Comparison of ENCODE assay signal across 15 cellular contexts in genomic region chr2:97688062-97688827, GRCh38. TPM values are rescaled to one million over a fixed set of nuclear protein-coding genes. Genes with fewer than 3 reads are reported as not detected.
DNase-seq lines count a peak whose midpoint lies in the region; ATAC-seq lines count a peak whose summit lies in the region.
"Had no signal": no experiment of that assay in that cellular context is flagged by ENCODE, and none has a peak within 500 bp of the region (broad histone marks: within the 10 kb centered on the region; RNA-seq: fewer than 3 reads in every experiment).

No MANE protein-coding gene starts in this region.

- no peak overlapping the region for H3K18ac ChIP-seq in trophoblast cell (ENCODE audit: low read length)

- no peaks in the 10 kb centered on the region for H3K79me2 ChIP-seq in trophoblast cell (ENCODE audit: control insufficient read depth, insufficient read depth, low read length, poor library complexity)

- H3K79me1 ChIP-seq in trophoblast cell (ENCODE audit: low read length) = no peaks in the 10 kb centered on the region

- intact Hi-C loops in activated T-helper 2 cell treated with anti-CD3 and anti-CD28 coated beads, Interferon-gamma antibody, Interleukin-2, Interleukin-4, amounts not matched to agents 10 μg/mL and 5 μg/mL and 100 μg/mL, durations not matched to agents 14 hours and 24 hours and 36 hours (cut with micrococcal nuclease) = loop anchor here (1.0 kb wide), 1 partner anchor 14 kb away; no protein-coding TSS in a partner anchor
- intact Hi-C loops in left cardiac atrium (cut with DNase I) = no loop called here

- H3K23ac ChIP-seq in trophoblast cell (ENCODE audit: low read length) = no peak overlapping the region

- H2BK12ac ChIP-seq in trophoblast cell (ENCODE audit: low read length) = no peak overlapping the region

- no peak overlapping the region for H3K27ac ChIP-seq in trophoblast cell (ENCODE audit: low read depth, low read length)
- H3K27ac ChIP-seq: 22Rv1, heart right ventricle had no signal

- H4K12ac ChIP-seq in trophoblast cell (ENCODE audit: low read depth, low read length) = no peak overlapping the region

- no peak overlapping the region for H3K4me3 ChIP-seq in trophoblast cell (ENCODE audit: low read depth, low read length)
- H3K4me3 ChIP-seq: heart right ventricle had no signal

- H4K91ac ChIP-seq in trophoblast cell (ENCODE audit: low read depth, low read length) = no peak overlapping the region

- no peak overlapping the region for H2AK5ac ChIP-seq in trophoblast cell (ENCODE audit: low read length)

- no peaks in the 10 kb centered on the region for H3K9me3 Mint-ChIP-seq in activated T-helper 2 cell treated with anti-CD3 and anti-CD28 coated beads, Interferon-gamma antibody, Interleukin-2, Interleukin-4, amounts not matched to agents 10 μg/mL and 5 μg/mL and 100 μg/mL, durations not matched to agents 14 hours and 24 hours and 36 hours
- H3K9me3 Mint-ChIP-seq: activated B cell treated with CpG ODN at 0.5 μM for 24 hours; CD4-positive, alpha-beta memory T cell had no signal

- no peak overlapping the region for H3K4ac ChIP-seq in trophoblast cell (ENCODE audit: low read depth, low read length)

- H3K14ac ChIP-seq in trophoblast cell (ENCODE audit: low read length) = no peak overlapping the region

- no peak overlapping the region for H2AFZ ChIP-seq in trophoblast cell (ENCODE audit: insufficient read depth, low read length, poor library complexity)

- no peak overlapping the region for H3K4me2 ChIP-seq in trophoblast cell (ENCODE audit: low read length)

- no peaks in the 10 kb centered on the region for H3K27me3 Mint-ChIP-seq in activated T-helper 2 cell treated with anti-CD3 and anti-CD28 coated beads, Interferon-gamma antibody, Interleukin-2, Interleukin-4, amounts not matched to agents 10 μg/mL and 5 μg/mL and 100 μg/mL, durations not matched to agents 14 hours and 24 hours and 36 hours (ENCODE audit: low read depth)
- H3K27me3 Mint-ChIP-seq: activated B cell treated with CpG ODN at 0.5 μM for 24 hours; CD4-positive, alpha-beta memory T cell had no signal

- peaks cover 16% of the 10 kb centered on the region for H3K4me1 Mint-ChIP-seq in activated T-helper 2 cell treated with anti-CD3 and anti-CD28 coated beads, Interferon-gamma antibody, Interleukin-2, Interleukin-4, amounts not matched to agents 10 μg/mL and 5 μg/mL and 100 μg/mL, durations not matched to agents 14 hours and 24 hours and 36 hours (ENCODE audit: low read depth)
- H3K4me1 Mint-ChIP-seq: activated B cell treated with CpG ODN at 0.5 μM for 24 hours had no signal

- no peaks in the 10 kb centered on the region for H3K36me3 ChIP-seq in trophoblast cell (ENCODE audit: control insufficient read depth in 1 of 2, insufficient read depth in 2 of 2, low read length in 2 of 2)
- H3K36me3 ChIP-seq: heart right ventricle had no signal

- no CpG with 5 or more reads among the region's 11 CpGs for WGBS in trophoblast cell (ENCODE audit: extremely low coverage, insufficient coverage, insufficient read length)

- H3K4me3 Mint-ChIP-seq in activated T-helper 2 cell treated with anti-CD3 and anti-CD28 coated beads, Interferon-gamma antibody, Interleukin-2, Interleukin-4, amounts not matched to agents 10 μg/mL and 5 μg/mL and 100 μg/mL, durations not matched to agents 14 hours and 24 hours and 36 hours (ENCODE audit: low read depth) = no peak overlapping the region
- H3K4me3 Mint-ChIP-seq: activated B cell treated with CpG ODN at 0.5 μM for 24 hours; CD4-positive, alpha-beta memory T cell; nephron progenitor cell had no signal

- peaks cover 2% of the 10 kb centered on the region for H3K9me3 ChIP-seq in trophoblast cell (ENCODE audit: insufficient read depth, low read depth, low read length)

- H3K9ac ChIP-seq in trophoblast cell (ENCODE audit: low read length) = no peak overlapping the region

- H3K27ac Mint-ChIP-seq in activated T-helper 2 cell treated with anti-CD3 and anti-CD28 coated beads, Interferon-gamma antibody, Interleukin-2, Interleukin-4, amounts not matched to agents 10 μg/mL and 5 μg/mL and 100 μg/mL, durations not matched to agents 14 hours and 24 hours and 36 hours = peak overlapping the region; percentile 78
- H3K27ac Mint-ChIP-seq: activated B cell treated with CpG ODN at 0.5 μM for 24 hours, nephron progenitor cell had no signal

- DNase-seq in activated CD4-positive, CD25-positive, alpha-beta regulatory T cell (lab: John Stamatoyannopoulos, UW) = no peak
- DNase-seq in activated T-helper 2 cell treated with anti-CD3 and anti-CD28 coated beads, Interferon-gamma antibody, Interleukin-2, Interleukin-4, amounts not matched to agents 10 μg/mL and 5 μg/mL and 100 μg/mL, durations not matched to agents 14 hours and 24 hours and 36 hours (ENCODE audit: low spot score) = no peak
- DNase-seq in trophoblast cell (peak; percentile 44 to 75), NCI-H82 (lab: John Stamatoyannopoulos, UW) (no peak), left cardiac atrium (no peak)
- DNase-seq: activated B cell treated with CpG ODN at 0.5 μM for 24 hours; activated gamma-delta T cell treated with Interleukin-2 at 50 U/mL for 16 hours; CD4-positive, alpha-beta memory T cell; heart right ventricle; MM.1S; nephron progenitor cell had no signal

- H2BK120ac ChIP-seq in trophoblast cell (ENCODE audit: insufficient read depth, low read length, poor library complexity) = no peak overlapping the region

- no peaks in the 10 kb centered on the region for H3K27me3 ChIP-seq in trophoblast cell (ENCODE audit: insufficient read depth, low read length)
- H3K27me3 ChIP-seq: heart right ventricle had no signal

- H4K8ac ChIP-seq in trophoblast cell (ENCODE audit: low read depth, low read length) = no peak overlapping the region

- H3K36me3 Mint-ChIP-seq in activated T-helper 2 cell treated with anti-CD3 and anti-CD28 coated beads, Interferon-gamma antibody, Interleukin-2, Interleukin-4, amounts not matched to agents 10 μg/mL and 5 μg/mL and 100 μg/mL, durations not matched to agents 14 hours and 24 hours and 36 hours (ENCODE audit: low read depth) = no peaks in the 10 kb centered on the region
- H3K36me3 Mint-ChIP-seq: CD4-positive, alpha-beta memory T cell had no signal

- peak; percentile 94 to 97 for ATAC-seq in activated CD4-positive, CD25-positive, alpha-beta regulatory T cell treated with anti-CD3 and anti-CD28 coated beads, Interleukin-2, amount 50 U/mL, for 24 hours
- peak; percentile 47 for ATAC-seq in HG03378 (IDR thresholded peaks at IDR 0.05; ENCODE audit: unreplicated experiment)
- no peak for ATAC-seq in GM21515 (IDR thresholded peaks at IDR 0.05; ENCODE audit: unreplicated experiment)
- no peak for ATAC-seq in left cardiac atrium
- ATAC-seq: heart right ventricle had no signal

- H3K4me1 ChIP-seq in trophoblast cell (ENCODE audit: control insufficient read depth in 1 of 2, insufficient read depth in 2 of 2, low read length in 2 of 2) = peaks cover 7 to 11% of the 10 kb centered on the region in 2 experiments
- H3K4me1 ChIP-seq: heart right ventricle had no signal

- H2BK5ac ChIP-seq in trophoblast cell (ENCODE audit: low read depth, low read length, poor library complexity) = no peak overlapping the region

RNA-seq across cellular contexts. Expression of gene C2orf92, which starts 18.7 kb away (rescaled TPM):
- 17.2 and 21.8 TPM in 2 replicates for total RNA-seq in activated T-helper 2 cell treated with anti-CD3 and anti-CD28 coated beads, Interferon-gamma antibody, Interleukin-2, Interleukin-4, amounts not matched to agents 10 μg/mL and 5 μg/mL and 100 μg/mL, durations not matched to agents 14 hours and 24 hours and 36 hours
- 4.4 TPM in 2 replicates for polyA plus RNA-seq in trophoblast cell (2013)
- total RNA-seq in left cardiac atrium = 1 to 10 TPM; 2.7 to 3.9 TPM
- polyA plus RNA-seq: CD4-positive, alpha-beta memory T cell had no signal

RNA-seq across cellular contexts. Expression of gene ACTR1B, which starts 24.4 kb away (rescaled TPM):
- total RNA-seq in activated T-helper 2 cell treated with anti-CD3 and anti-CD28 coated beads, Interferon-gamma antibody, Interleukin-2, Interleukin-4, amounts not matched to agents 10 μg/mL and 5 μg/mL and 100 μg/mL, durations not matched to agents 14 hours and 24 hours and 36 hours = 142 and 147 TPM in 2 replicates
- 40.9 and 41.1 TPM in 2 replicates for polyA plus RNA-seq in trophoblast cell (2013)
- total RNA-seq in left cardiac atrium = 10 to 100 TPM; 51.0 to 65.3 TPM

RNA-seq across cellular contexts. Expression of gene ZAP70, which starts 25.1 kb away (rescaled TPM):
- 231 and 234 TPM in 2 replicates for total RNA-seq in activated T-helper 2 cell treated with anti-CD3 and anti-CD28 coated beads, Interferon-gamma antibody, Interleukin-2, Interleukin-4, amounts not matched to agents 10 μg/mL and 5 μg/mL and 100 μg/mL, durations not matched to agents 14 hours and 24 hours and 36 hours
- 3.2 and 3.3 TPM in 2 replicates for polyA plus RNA-seq in trophoblast cell (2013)
- total RNA-seq in left cardiac atrium = 1 to 10 TPM; 1.6 to 2.6 TPM

RNA-seq across cellular contexts. Expression of gene COX5B, which starts 42.4 kb away (rescaled TPM):
- 217 and 237 TPM in 2 replicates for total RNA-seq in activated T-helper 2 cell treated with anti-CD3 and anti-CD28 coated beads, Interferon-gamma antibody, Interleukin-2, Interleukin-4, amounts not matched to agents 10 μg/mL and 5 μg/mL and 100 μg/mL, durations not matched to agents 14 hours and 24 hours and 36 hours
- polyA plus RNA-seq in trophoblast cell (2013) = 206 and 215 TPM in 2 replicates
- 100 to 1,000 TPM; 939 to 947 TPM for total RNA-seq in left cardiac atrium

Comparison
In these comparisons a context has a peak if more than half of its experiments do, and no peak if none do; other contexts are left out.
1. ATAC-seq: peak in activated CD4-positive, CD25-positive, alpha-beta regulatory T cell treated with anti-CD3 and anti-CD28 coated beads, Interleukin-2, amount 50 U/mL, for 24 hours (2 of 2) and HG03378 (single experiment); none in GM21515 (single experiment) and left cardiac atrium (0 of 2).
2. DNase-seq: peak in trophoblast cell (2 of 2); none in activated CD4-positive, CD25-positive, alpha-beta regulatory T cell (0 of 4), activated T-helper 2 cell treated with anti-CD3 and anti-CD28 coated beads, Interferon-gamma antibody, Interleukin-2, Interleukin-4, amounts not matched to agents 10 μg/mL and 5 μg/mL and 100 μg/mL, durations not matched to agents 14 hours and 24 hours and 36 hours (single experiment), NCI-H82 (single experiment) and left cardiac atrium (single experiment).
3. RNA of gene ZAP70, which starts 25.1 kb away (total RNA-seq): 231 to 234 TPM in activated T-helper 2 cell treated with anti-CD3 and anti-CD28 coated beads, Interferon-gamma antibody, Interleukin-2, Interleukin-4, amounts not matched to agents 10 μg/mL and 5 μg/mL and 100 μg/mL, durations not matched to agents 14 hours and 24 hours and 36 hours; 1.6 to 2.6 TPM in left cardiac atrium; every median in the first group is over 10 times any median in the second.